In genomic region chr4:3700223-3700622, GRCh38 we compare ENCODE assay signal across 28 cellular contexts.
"Had no signal": no experiment of that assay in that cellular context is flagged by ENCODE, and none has a peak within 500 bp of the region (broad histone marks: within the 10 kb centered on the region; RNA-seq: fewer than 3 reads in every experiment).

No MANE protein-coding gene starts in this region.

- H3K4me1 ChIP-seq: adrenal gland had no signal

- H3K27ac ChIP-seq: adrenal gland, SJCRH30, VCaP had no signal

- ATAC-seq: activated T-cell treated with anti-CD3 and anti-CD28 coated beads, Interleukin-2, amount 50 U/mL, for 4 hours; Panc1; Right ventricle myocardium inferior had no signal

- DNase-seq: activated CD4-positive, alpha-beta memory T cell treated with anti-CD3 and anti-CD28 coated beads for 36 hours; activated CD4-positive, alpha-beta T cell treated with anti-CD3 and anti-CD28 coated beads, Interleukin-2, amount 10 ng/mL, durations not matched to agents 7 days and 5 days; activated CD4-positive, CD25-positive, alpha-beta regulatory T cell; activated CD8-positive, alpha-beta memory T cell treated with anti-CD3 and anti-CD28 coated beads for 24 hours; activated effector memory CD4-positive, alpha-beta T cell treated with anti-CD3 and anti-CD28 coated beads, Interleukin-2, amount 50 U/mL, for 16 hours; activated naive CD4-positive, alpha-beta T cell treated with anti-CD3 and anti-CD28 coated beads for 36 hours; activated naive CD8-positive, alpha-beta T cell treated with anti-CD3 and anti-CD28 coated beads, Interleukin-2, amount 10 ng/mL, durations not matched to agents 7 days and 5 days; activated T-cell treated with anti-CD3 and anti-CD28 coated beads, Interleukin-2, amount 50 U/mL, for 4 hours; adrenal gland; anterior cingulate cortex; central memory CD4-positive, alpha-beta T cell; Karpas-422; NCI-H1105 treated with DMSO at 0.1 percent for 48 hours; NCI-H1436 treated with DMSO at 0.1 percent for 48 hours; NCI-H187; NCI-H2081; NCI-H510A treated with DMSO at 0.1 percent for 48 hours; NCI-H69; NK-92 treated with Interleukin-12 subunit alpha and Interleukin-12 subunit beta, amount 100 ng/mL, for 24 hours; OCI-M1; RPMI8226; SJCRH30; SK-N-SH; T-helper 1 cell had no signal

- H3K4me3 ChIP-seq: adrenal gland, SJCRH30 had no signal

- FAIRE-seq: bronchial epithelial cell had no signal

- H3K27ac Mint-ChIP-seq: activated CD4-positive, alpha-beta memory T cell treated with anti-CD3 and anti-CD28 coated beads for 36 hours; activated CD4-positive, alpha-beta T cell treated with anti-CD3 and anti-CD28 coated beads, Interleukin-2, amount 10 ng/mL, durations not matched to agents 7 days and 5 days; activated naive CD4-positive, alpha-beta T cell treated with anti-CD3 and anti-CD28 coated beads for 36 hours; activated naive CD8-positive, alpha-beta T cell treated with anti-CD3 and anti-CD28 coated beads, Interleukin-2, amount 10 ng/mL, durations not matched to agents 7 days and 5 days had no signal

- H3K4me2 ChIP-seq: SK-N-SH had no signal

- H3K36me3 ChIP-seq: adrenal gland, SJCRH30 had no signal

- H3K36me3 Mint-ChIP-seq: activated CD4-positive, alpha-beta memory T cell treated with anti-CD3 and anti-CD28 coated beads for 36 hours had no signal

- H3K9ac ChIP-seq: SK-N-SH had no signal
